8 cellular contexts compared by ENCODE assay signal in genomic region chr14:32932921-32933622, GRCh38. TPM values are rescaled to one million over a fixed set of nuclear protein-coding genes. Genes with fewer than 3 reads are reported as not detected.
DNase-seq lines count a peak whose midpoint lies in the region; ATAC-seq and TF ChIP-seq lines count a peak whose summit lies in the region.

No MANE protein-coding gene starts in this region.

- no peak overlapping the region for H4K91ac ChIP-seq in neuronal stem cell (ENCODE audit: low read depth, low read length, poor library complexity)

- 1% methylated on average over 57 of the region's 57 CpGs for WGBS in heart right ventricle, 2 donors
- no CpG with 5 or more reads among the region's 57 CpGs for WGBS in neuronal stem cell (ENCODE audit: extremely low coverage in 2 of 2, insufficient read length in 2 of 2, insufficient replicate concordance in 1 of 2), 2 donors

- H3K9me3 ChIP-seq in heart right ventricle (no peaks in the 10 kb centered on the region), neuronal stem cell (replicated peaks in 1 of 2; ENCODE audit: control insufficient read depth in 2 of 2, insufficient read depth in 1 of 2, low read depth in 1 of 2, low read length in 2 of 2) (no peaks in the 10 kb centered on the region)

- H3K36me3 ChIP-seq in heart right ventricle: no peaks in the 10 kb centered on the region
- H3K36me3 ChIP-seq in neuronal stem cell (replicated peaks in 1 of 2; ENCODE audit: control insufficient read depth in 2 of 2, insufficient read depth in 2 of 2, low read length in 2 of 2): peaks cover 0 to 6% of the 10 kb centered on the region in 2 donors

- H3K4me1 ChIP-seq in heart right ventricle (peaks cover 0 to 35% (median 28%) of the 10 kb centered on the region in 9 donors), neuronal stem cell (ENCODE audit: control insufficient read depth in 2 of 2, insufficient read depth in 1 of 2, low read depth in 1 of 2, low read length in 2 of 2) (peaks cover 8 to 10% of the 10 kb centered on the region in 2 donors)

- ATAC-seq in stimulated activated naive CD8-positive, alpha-beta T cell treated with anti-CD3 and anti-CD28 coated beads, Interleukin-15, amount 100 ng/mL, for 72 hours: peak; percentile 40
- ATAC-seq in stimulated activated naive CD8-positive, alpha-beta T cell treated with anti-CD3 and anti-CD28 coated beads, Interleukin-15, Interleukin-2, amounts not matched to agents 100 U/mL and 50 U/mL, for 24 hours: no peak
- peak; percentile 29 to 81 (median 58) for ATAC-seq in heart right ventricle
- no peak for ATAC-seq in GM21786 (IDR thresholded peaks at IDR 0.05; ENCODE audit: unreplicated experiment)
- no peak for ATAC-seq in GM21723 (IDR thresholded peaks at IDR 0.05; ENCODE audit: unreplicated experiment)

- H2BK120ac ChIP-seq in neuronal stem cell (ENCODE audit: low read depth, low read length): peak overlapping the region; percentile 6

- peak overlapping the region; percentile 92 for H2AFZ ChIP-seq in neuronal stem cell (ENCODE audit: low read length)

- no peak overlapping the region for H3K4ac ChIP-seq in neuronal stem cell (ENCODE audit: low read length)

- peak overlapping the region; percentile 47 for H3K23ac ChIP-seq in neuronal stem cell (ENCODE audit: low read depth, low read length, poor library complexity)

- intact Hi-C loops in heart right ventricle (cut with DNase I): loop anchor here in 4 of 10 donors (10.0 kb wide), 5 partner anchors 108 to 492 kb away; no protein-coding TSS in a partner anchor

- no peak overlapping the region for H2AK5ac ChIP-seq in neuronal stem cell (ENCODE audit: low read depth, low read length)

- H3K9me3 Mint-ChIP-seq in stimulated activated naive CD8-positive, alpha-beta T cell treated with anti-CD3 and anti-CD28 coated beads, Interleukin-15, amount 100 ng/mL, for 72 hours: no peaks in the 10 kb centered on the region

- TF ChIP-seq CTCF in heart right ventricle (IDR thresholded peaks at IDR 0.05): peak in 1 of 9 donors; percentile 7

- H3K4me3 Mint-ChIP-seq in stimulated activated naive CD8-positive, alpha-beta T cell treated with anti-CD3 and anti-CD28 coated beads, Interleukin-15, amount 100 ng/mL, for 72 hours: no peak overlapping the region

- H3K79me1 ChIP-seq in neuronal stem cell (ENCODE audit: low read depth, low read length): no peaks in the 10 kb centered on the region

- H4K8ac ChIP-seq in neuronal stem cell (ENCODE audit: low read depth, low read length): no peak overlapping the region

- POLR2A ChIA-PET in HEK293T (lab: Yijun Ruan, JAX): no interaction called here

- CTCF ChIA-PET in HEK293T (lab: Yijun Ruan, JAX): no interaction called here

- H3K27ac ChIP-seq in heart right ventricle (no peak overlapping the region), neuronal stem cell (replicated peaks; ENCODE audit: low read length) (no peak overlapping the region)

- peak overlapping the region; percentile 91 for H3K4me2 ChIP-seq in neuronal stem cell (ENCODE audit: insufficient read depth, low read length, poor library complexity, severe bottlenecking)

- H2BK12ac ChIP-seq in neuronal stem cell (ENCODE audit: low read length): peak overlapping the region; percentile 24

- peak overlapping the region; percentile 96 for H3K18ac ChIP-seq in neuronal stem cell (ENCODE audit: low read length)

- H3K9ac ChIP-seq in neuronal stem cell (ENCODE audit: low read depth, low read length, poor library complexity): peak overlapping the region; percentile 74

- H2BK15ac ChIP-seq in neuronal stem cell (ENCODE audit: low read length): peak overlapping the region; percentile 80

- peaks cover 0 to 86% (median 67%) of the 10 kb centered on the region in 7 donors for H3K27me3 ChIP-seq in heart right ventricle
- peaks cover 0 to 31% (median 3%) of the 10 kb centered on the region in 3 experiments for H3K27me3 ChIP-seq in neuronal stem cell (ENCODE audit: control insufficient read depth in 3 of 3, insufficient read depth in 3 of 3, low read depth in 1 of 3, low read length in 3 of 3)

- no peak for DNase-seq in stimulated activated naive CD8-positive, alpha-beta T cell treated with anti-CD3 and anti-CD28 coated beads, Interleukin-15, amount 100 ng/mL, for 72 hours
- no peak for DNase-seq in stimulated activated naive CD8-positive, alpha-beta T cell treated with anti-CD3 and anti-CD28 coated beads, Interleukin-15, Interleukin-2, amounts not matched to agents 100 U/mL and 50 U/mL, for 24 hours
- DNase-seq in heart right ventricle (peak in 1 of 2 donors; percentile 38), neuronal stem cell (ENCODE audit: low spot score) (peak; percentile 45), HUDEP-2 (lab: John Stamatoyannopoulos, UW; ENCODE audit: unreplicated experiment in 76 of 76) (no peak), HEK293T (ENCODE audit: extremely low spot score) (no peak)

- H3K4me1 Mint-ChIP-seq in stimulated activated naive CD8-positive, alpha-beta T cell treated with anti-CD3 and anti-CD28 coated beads, Interleukin-15, amount 100 ng/mL, for 72 hours: peaks cover 19% of the 10 kb centered on the region

- peaks cover 76% of the 10 kb centered on the region for H3K27me3 Mint-ChIP-seq in stimulated activated naive CD8-positive, alpha-beta T cell treated with anti-CD3 and anti-CD28 coated beads, Interleukin-15, amount 100 ng/mL, for 72 hours

- peak overlapping the region; percentile 79 for H3K14ac ChIP-seq in neuronal stem cell (ENCODE audit: low read length)

- peak overlapping the region; percentile 55 for H2BK5ac ChIP-seq in neuronal stem cell (ENCODE audit: low read length)

- H3K27ac Mint-ChIP-seq in stimulated activated naive CD8-positive, alpha-beta T cell treated with anti-CD3 and anti-CD28 coated beads, Interleukin-15, amount 100 ng/mL, for 72 hours: no peak overlapping the region

- H3K4me3 ChIP-seq in heart right ventricle (peak overlapping the region; percentile 2 to 61 (median 51)), neuronal stem cell (ENCODE audit: low read length in 2 of 2) (peak overlapping the region; percentile 57 to 87)

TF ChIP-seq in HEK293T, 16 proteins besides CTCF, POLR2A, EP300 and RAD21:
- no peak for TF ChIP-seq ARNT (IDR thresholded peaks at IDR 0.05)
- no peak for TF ChIP-seq TARDBP (IDR thresholded peaks at IDR 0.05)
- TF ChIP-seq L3MBTL2 (conservative IDR thresholded peaks at IDR 0.05): no peak
- TF ChIP-seq FOXM1 (IDR thresholded peaks at IDR 0.05; ENCODE audit: borderline replicate concordance): no peak

RNA-seq across cellular contexts. Expression of gene NPAS3, which starts 5.6 kb away (rescaled TPM):
- 1 to 10 TPM in 6 of 10 donors, under 1 TPM in 4; 0.55 to 2.8 (median 1.4) TPM for total RNA-seq in heart right ventricle
- polyA plus RNA-seq in heart right ventricle: under 1 TPM; 0.12 to 0.29 TPM
- 1.8 TPM for polyA plus RNA-seq in neuronal stem cell (2013, experiment 1 of 2)
- polyA plus RNA-seq in neuronal stem cell (2013, experiment 2 of 2): 1.8 TPM

Comparison
In these comparisons a context has a peak if more than half of its experiments do, and no peak if none do; other contexts are left out.
1. ATAC-seq: peak in stimulated activated naive CD8-positive, alpha-beta T cell treated with anti-CD3 and anti-CD28 coated beads, Interleukin-15, amount 100 ng/mL, for 72 hours (single experiment) and heart right ventricle (8 of 8); none in stimulated activated naive CD8-positive, alpha-beta T cell treated with anti-CD3 and anti-CD28 coated beads, Interleukin-15, Interleukin-2, amounts not matched to agents 100 U/mL and 50 U/mL, for 24 hours (single experiment), GM21786 (single experiment) and GM21723 (single experiment).